In genomic region chr12:22731231-22731630, GRCh38 we compare ENCODE assay signal across 23 cellular contexts.
DNase-seq lines count a peak whose midpoint lies in the region; ATAC-seq, FAIRE-seq and TF ChIP-seq lines count a peak whose summit lies in the region.
"Had no signal": no experiment of that assay in that cellular context is flagged by ENCODE, and none has a peak within 500 bp of the region (broad histone marks: within the 10 kb centered on the region; RNA-seq: fewer than 3 reads in every experiment).

No MANE protein-coding gene starts in this region.

- no peak overlapping the region for H2BK5ac ChIP-seq in mesenchymal stem cell (ENCODE audit: low read depth, low read length, poor library complexity, severe bottlenecking)

- H4K20me1 ChIP-seq in GM23248 (ENCODE audit: insufficient read depth) (no peaks in the 10 kb centered on the region), astrocyte (ENCODE audit: insufficient read depth, low read length) (no peaks in the 10 kb centered on the region)

- in situ Hi-C loops in GM23248 (cut with MboI) = no loop called here

- CTCF ChIA-PET in GM10248 (lab: Yijun Ruan, JAX) = no interaction called here

- 29 to 41% methylated on average over 3 of the region's 3 CpGs for WGBS in GM23248 (ENCODE audit: low coverage in 1 of 2, low lambda C conversion rate in 2 of 2, missing lambda C conversion rate in 2 of 2), 2 experiments
- 89% methylated on average over 1 of the region's 3 CpGs for WGBS in mesenchymal stem cell

- no peak overlapping the region for H4K8ac ChIP-seq in mesenchymal stem cell (ENCODE audit: low read length)

- H3K4me3 ChIP-seq in GM23248 (no peak overlapping the region), astrocyte (ENCODE audit: insufficient read depth, low read depth, low read length) (no peak overlapping the region), mesenchymal stem cell (ENCODE audit: insufficient read depth in 1 of 2, low read depth in 1 of 2, low read length in 2 of 2) (no peak overlapping the region), foreskin fibroblast (ENCODE audit: low read depth in 1 of 2, low read length in 2 of 2) (no peak overlapping the region)
- H3K4me3 ChIP-seq: A549, GM23338, HAP-1, K562 had no signal

- peak overlapping the region; percentile 41 for H2AK5ac ChIP-seq in mesenchymal stem cell (ENCODE audit: low read length, severe bottlenecking)

- H2BK12ac ChIP-seq in mesenchymal stem cell (ENCODE audit: low read length in 2 of 2) = no peak overlapping the region

- H3K9me2 ChIP-seq in GM23248 (ENCODE audit: insufficient read depth) = no peaks in the 10 kb centered on the region

- no peak overlapping the region for H2BK15ac ChIP-seq in mesenchymal stem cell (ENCODE audit: low read depth, poor library complexity, severe bottlenecking)

- H3K27ac ChIP-seq in GM23248 = no peak overlapping the region
- H3K27ac ChIP-seq in astrocyte (ENCODE audit: low read depth, low read length) = peak overlapping the region; percentile 42
- peak overlapping the region; percentile 69 for H3K27ac ChIP-seq in mesenchymal stem cell (ENCODE audit: low read length, poor library complexity, severe bottlenecking)
- no peak overlapping the region for H3K27ac ChIP-seq in substantia nigra (ENCODE audit: low read depth, low read length, poor library complexity, severe bottlenecking)
- H3K27ac ChIP-seq: A549 had no signal

- H3K27ac Mint-ChIP-seq in astrocyte (ENCODE audit: unreplicated experiment) = no peak overlapping the region
- H3K27ac Mint-ChIP-seq: CD4-positive, alpha-beta memory T cell; GM23338 had no signal

- no peak for FAIRE-seq in astrocyte (lab: Jason Lieb, UNC)
- FAIRE-seq: A549, GM12892, K562 had no signal

- intact Hi-C loops in left cardiac atrium (cut with DNase I) = no loop called here

- no peak overlapping the region for H3K14ac ChIP-seq in mesenchymal stem cell (ENCODE audit: low read length in 2 of 2)

- TF ChIP-seq CTCF in astrocyte (IDR thresholded peaks at IDR 0.05; ENCODE audit: insufficient read depth, low read depth, low read length) = no peak
- no peak for TF ChIP-seq CTCF in GM10248 (IDR thresholded peaks at IDR 0.05; ENCODE audit: control extremely low read depth, extremely low read depth, low read depth, missing control alignments)
- no peak for TF ChIP-seq CTCF in foreskin fibroblast (IDR thresholded peaks at IDR 0.05; ENCODE audit: low read depth, low read length)

- DNase-seq in GM23248 = peak; percentile 13
- peak; percentile 9 for DNase-seq in astrocyte (ENCODE audit: low read depth)
- no peak for DNase-seq in mesenchymal stem cell
- no peak for DNase-seq in substantia nigra (lab: John Stamatoyannopoulos, UW)
- no peak for DNase-seq in GM10248 (ENCODE audit: extremely low spot score)
- DNase-seq in left cardiac atrium = no peak
- DNase-seq in foreskin fibroblast = no peak
- DNase-seq: Caco-2; CD4-positive, alpha-beta memory T cell; DMS 273 treated with DMSO at 0.1 percent for 48 hours; DND-41; NCI-H1105; NCI-H146; NCI-H2029; NCI-H226; NCI-H510A treated with DMSO at 0.1 percent for 48 hours; NCI-H748 treated with DMSO at 0.1 percent for 48 hours; NK-92 treated with Interleukin-12 subunit alpha and Interleukin-12 subunit beta, amount 100 ng/mL, for 24 hours had no signal

- no peak for ATAC-seq in left cardiac atrium
- ATAC-seq: A549, GM23338, K562 had no signal

- no peak overlapping the region for H4K91ac ChIP-seq in mesenchymal stem cell (ENCODE audit: low read length)

- H3K27me3 ChIP-seq in GM23248 (replicated peaks; ENCODE audit: insufficient read depth) = no peaks in the 10 kb centered on the region
- no peaks in the 10 kb centered on the region for H3K27me3 ChIP-seq in astrocyte (ENCODE audit: insufficient read depth, low read length)
- no peaks in the 10 kb centered on the region for H3K27me3 ChIP-seq in mesenchymal stem cell (ENCODE audit: control insufficient read depth in 1 of 2, insufficient read depth in 1 of 2, low read length in 2 of 2)

- H3K79me2 ChIP-seq in GM23248 (ENCODE audit: insufficient read depth) (no peaks in the 10 kb centered on the region), astrocyte (ENCODE audit: insufficient read depth, low read length) (no peaks in the 10 kb centered on the region)

- no peak overlapping the region for H3K4me3 Mint-ChIP-seq in astrocyte (ENCODE audit: unreplicated experiment)
- H3K4me3 Mint-ChIP-seq: CD4-positive, alpha-beta memory T cell; GM23338 had no signal

- no peaks in the 10 kb centered on the region for H3K9me3 Mint-ChIP-seq in astrocyte (ENCODE audit: unreplicated experiment)
- H3K9me3 Mint-ChIP-seq: CD4-positive, alpha-beta memory T cell; GM23338 had no signal

- H3K9me3 ChIP-seq in GM23248 (ENCODE audit: low read depth) = no peaks in the 10 kb centered on the region
- no peaks in the 10 kb centered on the region for H3K9me3 ChIP-seq in astrocyte (ENCODE audit: insufficient read depth, low read depth, low read length)
- no peaks in the 10 kb centered on the region for H3K9me3 ChIP-seq in mesenchymal stem cell (ENCODE audit: control insufficient read depth, low read length)
- H3K9me3 ChIP-seq: A549, Caco-2, HAP-1 had no signal

- H3F3A ChIP-seq in GM23248 (ENCODE audit: insufficient read depth) = peaks cover 13% of the 10 kb centered on the region; the same call in 1 of the 2 replicates

- H3K36me3 ChIP-seq in GM23248 (ENCODE audit: low read depth) = no peaks in the 10 kb centered on the region
- no peaks in the 10 kb centered on the region for H3K36me3 ChIP-seq in astrocyte (ENCODE audit: insufficient read depth, low read length)
- no peaks in the 10 kb centered on the region for H3K36me3 ChIP-seq in mesenchymal stem cell (ENCODE audit: control insufficient read depth in 1 of 2, insufficient read depth in 2 of 2, low read depth in 1 of 2, low read length in 2 of 2)
- H3K36me3 ChIP-seq: HAP-1 had no signal

- H3K4me1 Mint-ChIP-seq in astrocyte (ENCODE audit: low read depth, unreplicated experiment) = peaks cover 16% of the 10 kb centered on the region
- H3K4me1 Mint-ChIP-seq: CD4-positive, alpha-beta memory T cell; GM23338 had no signal

- no peaks in the 10 kb centered on the region for H3K79me1 ChIP-seq in mesenchymal stem cell (replicated peaks; ENCODE audit: low read length, poor library complexity, severe bottlenecking)

- H3K18ac ChIP-seq in mesenchymal stem cell (ENCODE audit: low read depth in 1 of 2, low read length in 2 of 2) = no peak overlapping the region

- H3K23ac ChIP-seq in mesenchymal stem cell (ENCODE audit: low read length in 2 of 2) = no peak overlapping the region

- no peak overlapping the region for H3K4ac ChIP-seq in mesenchymal stem cell (ENCODE audit: low read depth in 1 of 2, low read length in 2 of 2)

- peaks cover 11% of the 10 kb centered on the region for H3K4me1 ChIP-seq in GM23248 (ENCODE audit: insufficient read depth)
- peaks cover 26% of the 10 kb centered on the region for H3K4me1 ChIP-seq in astrocyte (ENCODE audit: insufficient read depth, low read length)
- H3K4me1 ChIP-seq in mesenchymal stem cell (ENCODE audit: control insufficient read depth, insufficient read depth, low read depth, low read length) = peaks cover 5% of the 10 kb centered on the region
- H3K4me1 ChIP-seq: HAP-1 had no signal

- H2AFZ ChIP-seq in GM23248 = no peak overlapping the region
- peak overlapping the region; percentile 48 for H2AFZ ChIP-seq in astrocyte (ENCODE audit: low read depth, low read length)
- no peak overlapping the region for H2AFZ ChIP-seq in mesenchymal stem cell (ENCODE audit: low read depth, low read length)
- H2AFZ ChIP-seq: GM23338 had no signal

- H2BK120ac ChIP-seq in mesenchymal stem cell (ENCODE audit: low read depth, low read length) = no peak overlapping the region

- no peak overlapping the region for H3K9ac ChIP-seq in GM23248
- no peak overlapping the region for H3K9ac ChIP-seq in astrocyte (ENCODE audit: low read length)
- H3K9ac ChIP-seq in mesenchymal stem cell (ENCODE audit: low read length) = peak overlapping the region; percentile 11

- POLR2A ChIA-PET in GM10248 (lab: Yijun Ruan, JAX) = no interaction called here

- H3K36me3 Mint-ChIP-seq in astrocyte (ENCODE audit: low read depth, unreplicated experiment) = no peaks in the 10 kb centered on the region
- H3K36me3 Mint-ChIP-seq: CD4-positive, alpha-beta memory T cell had no signal

- no peaks in the 10 kb centered on the region for H3K27me3 Mint-ChIP-seq in astrocyte (ENCODE audit: low read depth, unreplicated experiment)

- no peak overlapping the region for H3K4me2 ChIP-seq in GM23248 (ENCODE audit: unreplicated experiment)
- peak overlapping the region; percentile 3 for H3K4me2 ChIP-seq in astrocyte (ENCODE audit: low read length)
- no peak overlapping the region for H3K4me2 ChIP-seq in mesenchymal stem cell (ENCODE audit: low read length, poor library complexity, severe bottlenecking)
- H3K4me2 ChIP-seq: A549, GM23338 had no signal

Comparison
In these comparisons a context has a peak if more than half of its experiments do, and no peak if none do; other contexts are left out.
1. DNase-seq: peak in GM23248 (single experiment) and astrocyte (single experiment); none in mesenchymal stem cell (single experiment), substantia nigra (0 of 49), GM10248 (single experiment), left cardiac atrium (single experiment) and foreskin fibroblast (0 of 2).
2. H3K27ac ChIP-seq: peak in astrocyte (single experiment) and mesenchymal stem cell (single experiment); none in GM23248 (single experiment) and substantia nigra (single experiment).